In genomic region chr2:47657886-47658577, GRCh38 we compare ENCODE assay signal across 19 cellular contexts.
DNase-seq lines count a peak whose midpoint lies in the region; ATAC-seq, FAIRE-seq and TF ChIP-seq lines count a peak whose summit lies in the region.
"Had no signal": no experiment of that assay in that cellular context is flagged by ENCODE, and none has a peak within 500 bp of the region (broad histone marks: within the 10 kb centered on the region; RNA-seq: fewer than 3 reads in every experiment).

No MANE protein-coding gene starts in this region.

- TF ChIP-seq EP300 in HepG2 (IDR thresholded peaks at IDR 0.05; ENCODE audit: low read depth in 2 of 2, low read length in 2 of 2) (no peak), HepG2 (CRISPR knock-in tag; IDR thresholded peaks at IDR 0.05; ENCODE audit: borderline replicate concordance) (no peak), H1 (IDR thresholded peaks at IDR 0.05; ENCODE audit: borderline replicate concordance in 1 of 2, low read depth in 2 of 2, low read length in 2 of 2) (no peak)

- no peaks in the 10 kb centered on the region for H3K36me3 ChIP-seq in HepG2 (replicated peaks in 1 of 2; ENCODE audit: control insufficient read depth in 1 of 2, insufficient read depth in 2 of 2, low read length in 2 of 2)
- H3K36me3 ChIP-seq in right lobe of liver = no peaks in the 10 kb centered on the region
- no peaks in the 10 kb centered on the region for H3K36me3 ChIP-seq in IMR-90 (ENCODE audit: control insufficient read depth, insufficient read depth, low read length)
- no peaks in the 10 kb centered on the region for H3K36me3 ChIP-seq in H1 (ENCODE audit: control insufficient read depth in 2 of 4, insufficient read depth in 4 of 4, low read length in 3 of 4)
- H3K36me3 ChIP-seq: BE2C, HAP-1, SJCRH30 had no signal

- in situ Hi-C loops in HepG2 (cut with HindIII; ENCODE audit: extremely low pct_ligation_motif_present, low pct_unique_long_range_greater_than_20kb) = no loop called here
- in situ Hi-C loops in IMR-90 (cut with MboI; ENCODE audit: low sequenced_read_pairs) = no loop called here

- 17% methylated on average over 8 of the region's 8 CpGs for WGBS in HepG2 (ENCODE audit: low lambda C conversion rate)
- WGBS in right lobe of liver (ENCODE audit: insufficient coverage, low coverage, low lambda C conversion rate, missing lambda C conversion rate) = 73% methylated on average over 1 of the region's 8 CpGs
- 83% methylated on average over 1 of the region's 8 CpGs; no CpG with 5 or more reads in 1 of the 2 experiments for WGBS in IMR-90 (ENCODE audit: extremely low coverage in 2 of 2, insufficient read length in 1 of 2), 2 experiments
- WGBS in H1 (ENCODE audit: extremely low coverage in 1 of 2, insufficient coverage in 1 of 2, insufficient read length in 1 of 2, insufficient replicate concordance in 2 of 2, low coverage in 1 of 2, low lambda C conversion rate in 2 of 2, missing lambda C conversion rate in 1 of 2), 2 experiments = 95% methylated on average over 7 of the region's 8 CpGs; no CpG with 5 or more reads in 1 of the 2 experiments

- H3K4ac ChIP-seq in IMR-90 (ENCODE audit: low read depth, low read length) (no peak overlapping the region), H1 (replicated peaks; ENCODE audit: insufficient read length, low read depth, low read length) (peak overlapping the region; percentile 83)

- H2BK15ac ChIP-seq in IMR-90 (ENCODE audit: low read depth, low read length) = no peak overlapping the region
- H2BK15ac ChIP-seq in H1 (ENCODE audit: low read length) = peak overlapping the region; percentile 47

- H3K79me2 ChIP-seq in HepG2 (ENCODE audit: insufficient read depth, low read length) = no peaks in the 10 kb centered on the region
- no peaks in the 10 kb centered on the region for H3K79me2 ChIP-seq in H1 (ENCODE audit: control insufficient read depth in 1 of 2, insufficient read depth in 2 of 2, low read length in 2 of 2)

- no peak overlapping the region; the same call in 1 of the 2 replicates for H2BK12ac ChIP-seq in H1 (ENCODE audit: low read depth, low read length)

- no peak overlapping the region for H3K27ac ChIP-seq in HepG2 (ENCODE audit: extremely low read length, insufficient read depth, low read length)
- no peak overlapping the region for H3K27ac ChIP-seq in right lobe of liver
- H3K27ac ChIP-seq in IMR-90 (ENCODE audit: insufficient read depth, low read length) = no peak overlapping the region
- H3K27ac ChIP-seq in H1 (ENCODE audit: low read depth, low read length) = no peak overlapping the region
- H3K27ac ChIP-seq: SJCRH30 had no signal

- CTCF ChIA-PET in HepG2 (lab: Yijun Ruan, JAX; ENCODE audit: low intra/inter-chr PET ratio, low total read pairs) = no interaction called here
- CTCF ChIA-PET in IMR-90 (lab: Yijun Ruan, JAX) = no interaction called here
- CTCF ChIA-PET in H1 (lab: Charles Lee; ENCODE audit: partially characterized antibody) = interaction anchor here (1.1 to 7.0 kb wide), 3 partner anchors 9 to 109 kb away, joined by 4 to 73 read pairs (median 6); no protein-coding TSS in a partner anchor

- TF ChIP-seq RAD21 in HepG2 (CRISPR knock-in tag; IDR thresholded peaks at IDR 0.05) = no peak
- no peak for TF ChIP-seq RAD21 in IMR-90 (IDR thresholded peaks at IDR 0.05; ENCODE audit: low read length)
- no peak for TF ChIP-seq RAD21 in H1 (IDR thresholded peaks at IDR 0.05 in 1 of 2, conservative IDR thresholded peaks at IDR 0.05 in 1 of 2; ENCODE audit: low read depth in 2 of 2, low read length in 2 of 2)

- DNase-seq in HepG2 (ENCODE audit: low spot score) = no peak
- DNase-seq in right lobe of liver = no peak
- DNase-seq in IMR-90 = no peak
- no peak for DNase-seq in H1 (ENCODE audit: low read depth in 1 of 2, low spot score in 2 of 2)
- DNase-seq in sciatic nerve (ENCODE audit: low spot score) = peak; percentile 31
- DNase-seq in iPS-NIHi7 (ENCODE audit: extremely low spot score) = no peak
- DNase-seq: BE2C; CD4-positive, alpha-beta memory T cell; DMS153; GF-D8; NCI-H1092 treated with DMSO at 0.1 percent for 48 hours; NCI-H146; NCI-H2029 treated with DMSO at 0.1 percent for 48 hours; NCI-H2171; NCI-H526; SJCRH30 had no signal

- dilution Hi-C loops in IMR-90 (cut with HindIII; ENCODE audit: low sequenced_read_pairs, unreplicated experiment) = no loop called here

- TF ChIP-seq POLR2A in HepG2 (IDR thresholded peaks at IDR 0.05; ENCODE audit: insufficient read depth in 1 of 2, low read depth in 2 of 2, low read length in 2 of 2) (no peak), right lobe of liver (IDR thresholded peaks at IDR 0.05) (no peak), IMR-90 (IDR thresholded peaks at IDR 0.05; ENCODE audit: low read depth, low read length) (no peak), H1 (IDR thresholded peaks at IDR 0.05; ENCODE audit: control extremely low read depth in 1 of 2, low read depth in 2 of 2, low read length in 2 of 2) (no peak)

- H3K56ac ChIP-seq in IMR-90 (ENCODE audit: extremely low read depth, insufficient read depth, low read length) = no peak overlapping the region
- H3K56ac ChIP-seq in H1 (replicated peaks; ENCODE audit: insufficient read length, low read depth, low read length) = no peak overlapping the region

- H2BK5ac ChIP-seq in IMR-90 (ENCODE audit: low read depth, low read length, poor library complexity, severe bottlenecking) (no peak overlapping the region), H1 (ENCODE audit: low read depth, low read length) (no peak overlapping the region; the same call in 1 of the 2 replicates)

- H4K8ac ChIP-seq in IMR-90 (ENCODE audit: low read depth in 2 of 2, low read length in 2 of 2) (no peak overlapping the region), H1 (ENCODE audit: extremely low read depth, insufficient read depth, low read length) (no peak overlapping the region)

- no peaks in the 10 kb centered on the region; the same call in 1 of the 2 replicates for H3K9me1 ChIP-seq in IMR-90 (ENCODE audit: insufficient read depth, low read length)

- no peak overlapping the region for H3K4me2 ChIP-seq in HepG2 (ENCODE audit: low read depth, low read length)
- H3K4me2 ChIP-seq in IMR-90 (ENCODE audit: low read depth, low read length) = no peak overlapping the region
- no peak overlapping the region for H3K4me2 ChIP-seq in H1 (ENCODE audit: insufficient read depth in 1 of 2, low read depth in 2 of 2, low read length in 2 of 2)

- ATAC-seq in HepG2 (no peak), right lobe of liver (no peak), IMR-90 (ENCODE audit: low read depth) (no peak), sciatic nerve (no peak), GM21367 (IDR thresholded peaks at IDR 0.05; ENCODE audit: unreplicated experiment) (no peak), GM19351 (IDR thresholded peaks at IDR 0.05; ENCODE audit: unreplicated experiment) (no peak)

- H4K5ac ChIP-seq in IMR-90 (ENCODE audit: low read depth, low read length) (no peak overlapping the region), H1 (ENCODE audit: insufficient read length, low read depth, low read length) (no peak overlapping the region)

- H3K14ac ChIP-seq in IMR-90 (replicated peaks; ENCODE audit: low read depth, low read length) = no peak overlapping the region
- H3K14ac ChIP-seq in H1 (ENCODE audit: insufficient read length) = no peak overlapping the region

- no peak overlapping the region for H2BK20ac ChIP-seq in IMR-90 (ENCODE audit: low read depth, low read length)
- peak overlapping the region; percentile 83 for H2BK20ac ChIP-seq in H1 (ENCODE audit: low read length)

- H3K18ac ChIP-seq in IMR-90 (ENCODE audit: low read depth, low read length) (no peak overlapping the region), H1 (ENCODE audit: extremely low read depth, low read length) (no peak overlapping the region; the same call in 1 of the 2 replicates)

- TF ChIP-seq CTCF in HepG2 (CRISPR knock-in tag; IDR thresholded peaks at IDR 0.05) = no peak
- no peak for TF ChIP-seq CTCF in right lobe of liver (IDR thresholded peaks at IDR 0.05)
- TF ChIP-seq CTCF in IMR-90 (conservative IDR thresholded peaks at IDR 0.05; ENCODE audit: low read depth, low read length) = no peak
- no peak for TF ChIP-seq CTCF in H1 (IDR thresholded peaks at IDR 0.05; ENCODE audit: control extremely low read depth in 1 of 3, insufficient read depth in 1 of 3, low read depth in 1 of 3, low read length in 3 of 3)

- H3K9ac ChIP-seq in HepG2 (ENCODE audit: insufficient read depth, low read depth, low read length) (no peak overlapping the region), IMR-90 (ENCODE audit: low read depth, low read length) (no peak overlapping the region), H1 (replicated peaks in 1 of 4; ENCODE audit: extremely low read depth in 1 of 4, low read depth in 3 of 4, low read length in 3 of 4) (no peak overlapping the region)

- FAIRE-seq in HepG2 (lab: Jason Lieb, UNC) = no peak
- FAIRE-seq in H1 (lab: Jason Lieb, UNC) = no peak

- BruUV-seq in HepG2 (replicated peaks; lab: Mats Ljungman, UMichigan) = no TSS peak
- no TSS peak for BruUV-seq in IMR-90 (replicated peaks; lab: Mats Ljungman, UMichigan)

- H3K4me1 ChIP-seq in HepG2 (ENCODE audit: insufficient read depth, low read length) = peaks cover 12% of the 10 kb centered on the region
- H3K4me1 ChIP-seq in right lobe of liver = no peaks in the 10 kb centered on the region
- no peaks in the 10 kb centered on the region for H3K4me1 ChIP-seq in IMR-90 (ENCODE audit: control insufficient read depth, insufficient read depth, low read length)
- H3K4me1 ChIP-seq in H1 (replicated peaks in 1 of 4; ENCODE audit: control insufficient read depth in 3 of 4, insufficient read depth in 4 of 4, low read length in 3 of 4) = peaks cover 11 to 25% (median 21%) of the 10 kb centered on the region in 4 experiments
- H3K4me1 ChIP-seq: BE2C had no signal

- no peaks in the 10 kb centered on the region for H3K23me2 ChIP-seq in H1 (ENCODE audit: low read depth, low read length)

- no peaks in the 10 kb centered on the region for H4K20me1 ChIP-seq in HepG2 (ENCODE audit: insufficient read depth, low read length)
- H4K20me1 ChIP-seq in IMR-90 (ENCODE audit: insufficient read depth, low read length) = no peaks in the 10 kb centered on the region
- no peaks in the 10 kb centered on the region for H4K20me1 ChIP-seq in H1 (replicated peaks in 1 of 2; ENCODE audit: control insufficient read depth in 1 of 2, insufficient read depth in 2 of 2, low read length in 2 of 2)

- H2AFZ ChIP-seq in HepG2 (ENCODE audit: low read length) (no peak overlapping the region), IMR-90 (replicated peaks; ENCODE audit: low read length, poor library complexity) (no peak overlapping the region), H1 (ENCODE audit: low read length) (no peak overlapping the region)

- H2AK9ac ChIP-seq in IMR-90 (replicated peaks; ENCODE audit: low read depth, low read length, poor library complexity) = peak overlapping the region; percentile 16

- no peak overlapping the region for H3K4me3 ChIP-seq in HepG2 (replicated peaks in 1 of 3; ENCODE audit: insufficient read depth in 1 of 3, low read depth in 2 of 3, low read length in 3 of 3)
- no peak overlapping the region for H3K4me3 ChIP-seq in right lobe of liver
- H3K4me3 ChIP-seq in IMR-90 (ENCODE audit: insufficient read depth, low read depth, low read length) = no peak overlapping the region
- no peak overlapping the region for H3K4me3 ChIP-seq in H1 (ENCODE audit: extremely low read depth in 1 of 4, insufficient read depth in 2 of 4, low read depth in 3 of 4, low read length in 4 of 4)
- H3K4me3 ChIP-seq: HAP-1, SJCRH30 had no signal

- H3K79me1 ChIP-seq in IMR-90 (ENCODE audit: low read depth in 1 of 2, low read length in 2 of 2) (no peaks in the 10 kb centered on the region), H1 (ENCODE audit: low read depth, low read length) (no peaks in the 10 kb centered on the region)

- H4K91ac ChIP-seq in IMR-90 (ENCODE audit: insufficient read depth, low read depth, low read length) (no peak overlapping the region), H1 (replicated peaks; ENCODE audit: insufficient read length, low read length) (peak overlapping the region; percentile 66)

- H3K9me3 ChIP-seq in HepG2 (ENCODE audit: low read length) (no peaks in the 10 kb centered on the region), right lobe of liver (no peaks in the 10 kb centered on the region), IMR-90 (ENCODE audit: control insufficient read depth, insufficient read depth, low read length) (no peaks in the 10 kb centered on the region), H1 (ENCODE audit: insufficient read depth in 2 of 2, low read depth in 1 of 2, low read length in 1 of 2) (no peaks in the 10 kb centered on the region)
- H3K9me3 ChIP-seq: BE2C, HAP-1, SJCRH30 had no signal

- H3K23ac ChIP-seq in IMR-90 (ENCODE audit: low read depth, low read length) (no peak overlapping the region), H1 (ENCODE audit: insufficient read length) (no peak overlapping the region)

- H3K27me3 ChIP-seq in HepG2 (ENCODE audit: control insufficient read depth in 1 of 2, insufficient read depth in 2 of 2, low read length in 2 of 2) = peaks cover under 1 to 25% of the 10 kb centered on the region in 2 experiments; a peak in 4 of 5 replicates
- no peaks in the 10 kb centered on the region for H3K27me3 ChIP-seq in right lobe of liver
- peaks cover 8% of the 10 kb centered on the region for H3K27me3 ChIP-seq in IMR-90 (ENCODE audit: control insufficient read depth, insufficient read depth, low read length)
- H3K27me3 ChIP-seq in H1 (replicated peaks in 1 of 4; ENCODE audit: control insufficient read depth in 3 of 4, extremely low read depth in 1 of 4, insufficient read depth in 3 of 4, low read length in 3 of 4) = no peaks in the 10 kb centered on the region; a peak in 1 of 7 replicates
- H3K27me3 ChIP-seq: BE2C had no signal

- intact Hi-C loops in HepG2 (cut with micrococcal nuclease; ENCODE audit: unreplicated experiment) (no loop called here), right lobe of liver (cut with DNase I) (no loop called here), IMR-90 (cut with micrococcal nuclease) (no loop called here), sciatic nerve (cut with DNase I) (no loop called here)

- no peak overlapping the region for H2AK5ac ChIP-seq in IMR-90 (ENCODE audit: low read depth, low read length)
- H2AK5ac ChIP-seq in H1 (ENCODE audit: low read depth, low read length) = no peak overlapping the region; the same call in none of the 2 replicates

- POLR2A ChIA-PET in HepG2 (lab: Yijun Ruan, JAX) (no interaction called here), IMR-90 (lab: Charles Lee; ENCODE audit: unreplicated experiment) (no interaction called here), H1 (lab: Charles Lee; ENCODE audit: partially characterized antibody) (no interaction called here)

- no peak overlapping the region for H2BK120ac ChIP-seq in IMR-90 (ENCODE audit: low read depth, low read length)
- H2BK120ac ChIP-seq in H1 (replicated peaks; ENCODE audit: low read depth, low read length) = no peak overlapping the region
